15 cellular contexts compared by ENCODE assay signal in the genomic region with DNA sequence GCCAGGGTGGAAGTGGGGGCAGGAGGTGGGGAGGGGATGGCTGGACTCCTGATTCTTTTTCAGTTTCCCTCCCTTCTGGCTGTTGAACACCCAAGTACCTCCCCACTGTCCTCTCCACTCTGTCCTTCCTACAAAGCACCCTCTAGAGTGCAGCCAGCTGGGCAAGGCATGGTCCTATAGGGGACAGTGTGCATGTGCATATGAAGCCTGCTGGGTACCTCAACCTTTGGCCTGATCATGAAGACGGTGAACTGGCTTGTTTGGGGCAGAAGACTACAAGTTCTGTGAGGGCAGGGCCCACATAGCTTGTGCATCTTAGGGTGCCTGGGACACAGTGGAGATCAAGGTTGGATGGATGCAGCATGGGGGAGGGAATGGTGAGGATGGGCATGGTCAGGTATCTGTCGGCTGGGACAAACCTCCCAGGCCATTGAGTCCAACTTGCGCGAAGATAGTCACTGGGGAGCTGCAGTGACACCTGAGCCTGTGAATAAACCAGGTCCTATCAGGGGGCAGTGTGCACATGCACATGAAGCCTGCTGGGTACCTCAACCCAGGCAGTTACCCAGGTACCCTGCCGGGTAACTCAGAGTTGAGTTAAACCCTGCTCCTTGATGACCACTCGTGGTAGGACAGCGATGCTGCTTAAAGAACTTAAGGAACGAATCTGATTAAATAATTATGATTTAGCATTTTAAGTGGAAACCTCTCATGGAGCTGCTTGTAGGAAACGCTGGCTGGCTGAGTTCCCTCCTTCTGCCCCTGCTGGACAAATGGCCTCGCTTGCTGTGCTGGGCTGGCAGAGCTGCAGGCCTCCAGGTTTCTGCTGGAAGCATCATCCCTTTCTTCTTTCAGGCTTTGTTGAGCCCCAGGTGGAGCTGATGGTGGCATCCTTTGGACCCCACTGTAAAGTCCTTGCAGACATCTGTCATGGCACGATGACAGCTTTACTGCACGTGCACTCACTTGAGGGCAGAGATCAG.
DNase-seq lines count a peak whose midpoint lies in the region; ATAC-seq and TF ChIP-seq lines count a peak whose summit lies in the region.
"Had no signal": no experiment of that assay in that cellular context is flagged by ENCODE, and none has a peak within 500 bp of the region (broad histone marks: within the 10 kb centered on the region; RNA-seq: fewer than 3 reads in every experiment).

No MANE protein-coding gene starts in this region.

- H3K27me3 ChIP-seq in naive thymus-derived CD4-positive, alpha-beta T cell (ENCODE audit: control insufficient read depth in 2 of 2, insufficient read depth in 2 of 2, low read length in 2 of 2) = no peaks in the 10 kb centered on the region
- H3K27me3 ChIP-seq: BLaER1 had no signal

- H3K36me3 Mint-ChIP-seq in naive thymus-derived CD4-positive, alpha-beta T cell = peaks cover 4 to 16% (median 5%) of the 10 kb centered on the region in 5 donors

- intact Hi-C loops in naive thymus-derived CD4-positive, alpha-beta T cell (cut with micrococcal nuclease) = no loop called here

- DNase-seq in AG10803 (ENCODE audit: low read depth) (no peak), HT-29 (ENCODE audit: low spot score) (peak; percentile 31), coronary artery (ENCODE audit: low spot score) (peak; percentile 49), RKO (ENCODE audit: low spot score) (no peak), NCI-H1436 treated with DMSO at 0.1 percent for 48 hours (lab: John Stamatoyannopoulos, UW) (no peak)
- DNase-seq in naive thymus-derived CD4-positive, alpha-beta T cell = no peak
- DNase-seq: activated T-cell treated with anti-CD3 and anti-CD28 coated beads, Interleukin-2, amount 50 U/mL, for 24 hours; NCI-H2029; NK-92 treated with Interleukin-12 subunit alpha and Interleukin-12 subunit beta, amount 100 ng/mL, for 24 hours; stimulated activated naive CD4-positive, alpha-beta T cell had no signal

- H3K9me3 Mint-ChIP-seq in naive thymus-derived CD4-positive, alpha-beta T cell = peaks cover 0 to 2% (median 0%) of the 10 kb centered on the region in 11 donors
- H3K9me3 Mint-ChIP-seq: activated T-cell treated with anti-CD3 and anti-CD28 coated beads, Interleukin-2, amount 50 U/mL, for 24 hours had no signal

- peaks cover 0 to 18% (median 0%) of the 10 kb centered on the region in 3 experiments for H3K36me3 ChIP-seq in naive thymus-derived CD4-positive, alpha-beta T cell (ENCODE audit: control insufficient read depth in 2 of 3, insufficient read depth in 3 of 3, low read length in 3 of 3)

- H3K9me3 ChIP-seq in naive thymus-derived CD4-positive, alpha-beta T cell (ENCODE audit: control insufficient read depth in 2 of 3, low read length in 3 of 3) = no peaks in the 10 kb centered on the region
- H3K9me3 ChIP-seq: BLaER1 had no signal

- H3K4me1 ChIP-seq in naive thymus-derived CD4-positive, alpha-beta T cell (ENCODE audit: control insufficient read depth in 2 of 2, insufficient read depth in 2 of 2, low read length in 2 of 2) = peaks cover 3 to 6% of the 10 kb centered on the region in 2 donors

- ATAC-seq in naive thymus-derived CD4-positive, alpha-beta T cell = no peak
- ATAC-seq in HG03108 (IDR thresholded peaks at IDR 0.05; ENCODE audit: unreplicated experiment) (no peak), HG03354 (IDR thresholded peaks at IDR 0.05; ENCODE audit: poor library complexity, severe bottlenecking, unreplicated experiment) (no peak)

- no peaks in the 10 kb centered on the region for H3K27me3 Mint-ChIP-seq in naive thymus-derived CD4-positive, alpha-beta T cell
- H3K27me3 Mint-ChIP-seq: activated T-cell treated with anti-CD3 and anti-CD28 coated beads, Interleukin-2, amount 50 U/mL, for 24 hours had no signal

- POLR2A ChIA-PET in naive thymus-derived CD4-positive, alpha-beta T cell (lab: Charles Lee) = no interaction called here

- TF ChIP-seq CTCF in AG10803 (conservative IDR thresholded peaks at IDR 0.05; ENCODE audit: low read length) = peak; percentile 26; the same call in 1 of the 2 replicates
- no peak for TF ChIP-seq CTCF in coronary artery (IDR thresholded peaks at IDR 0.05)

- H3K4me1 Mint-ChIP-seq in naive thymus-derived CD4-positive, alpha-beta T cell = peaks cover 0 to 28% (median 11%) of the 10 kb centered on the region in 7 donors

- peak overlapping the region in 1 of 2 donors; percentile 20 for H3K27ac ChIP-seq in coronary artery
- no peak overlapping the region for H3K27ac ChIP-seq in naive thymus-derived CD4-positive, alpha-beta T cell (ENCODE audit: low read depth, low read length)
- H3K27ac ChIP-seq: BLaER1, parathyroid adenoma, SK-N-MC had no signal

- peak overlapping the region in 1 of 10 donors; percentile 18 for H3K4me3 Mint-ChIP-seq in naive thymus-derived CD4-positive, alpha-beta T cell
- H3K4me3 Mint-ChIP-seq: activated T-cell treated with anti-CD3 and anti-CD28 coated beads, Interleukin-2, amount 50 U/mL, for 24 hours had no signal

- CTCF ChIA-PET in naive thymus-derived CD4-positive, alpha-beta T cell (lab: Charles Lee) = interaction anchor here (0.9 to 2.0 kb wide), 2 partner anchors 59 to 122 kb away, joined by 3 to 7 read pairs; no protein-coding TSS in a partner anchor

- H3K27ac Mint-ChIP-seq in naive thymus-derived CD4-positive, alpha-beta T cell = peak overlapping the region in 7 of 9 donors; percentile 10 to 81 (median 59)
- H3K27ac Mint-ChIP-seq: activated T-cell treated with anti-CD3 and anti-CD28 coated beads, Interleukin-2, amount 50 U/mL, for 24 hours had no signal

- H3K4me3 ChIP-seq in AG10803 (ENCODE audit: low read length) (no peak overlapping the region), coronary artery (no peak overlapping the region)
- no peak overlapping the region for H3K4me3 ChIP-seq in naive thymus-derived CD4-positive, alpha-beta T cell (ENCODE audit: low read length)
- H3K4me3 ChIP-seq: BLaER1, SK-N-MC had no signal

Comparison
In these comparisons a context has a peak if more than half of its experiments do, and no peak if none do; other contexts are left out.
1. DNase-seq: peak in HT-29 (single experiment) and coronary artery (single experiment); none in AG10803 (single experiment), naive thymus-derived CD4-positive, alpha-beta T cell (0 of 9), RKO (single experiment) and NCI-H1436 treated with DMSO at 0.1 percent for 48 hours (single experiment).